ENCODE assay signal across 8 cellular contexts in genomic region chr19:53158119-53158656, GRCh38. TPM values are rescaled to one million over a fixed set of nuclear protein-coding genes. Genes with fewer than 3 reads are reported as not detected.
A peak's percentile ranks its signal among the peaks of the same experiment; 100 is the strongest.
DNase-seq lines count a peak whose midpoint lies in the region; ATAC-seq, FAIRE-seq and TF ChIP-seq lines count a peak whose summit lies in the region.

No MANE protein-coding gene starts in this region.

- 5% methylated on average over 21 of the region's 41 CpGs for WGBS in mammary epithelial cell (ENCODE audit: low coverage, missing lambda C conversion rate)
- WGBS in small intestine, 3 donors = 1 to 6% (median 1%) methylated on average over 41 of the region's 41 CpGs

- in situ Hi-C loops in mammary epithelial cell (cut with MboI; ENCODE audit: low sequenced_read_pairs in 2 of 2) = no loop called here

- BruUV-seq in mammary epithelial cell (replicated peaks; lab: Mats Ljungman, UMichigan) = no TSS peak

- H4K20me1 ChIP-seq in SU-DHL-6 (ENCODE audit: low read depth, low read length) (no peaks in the 10 kb centered on the region), mammary epithelial cell (ENCODE audit: insufficient read depth, low read length) (no peaks in the 10 kb centered on the region)

- no peak overlapping the region for H2AFZ ChIP-seq in SU-DHL-6 (ENCODE audit: low read depth, low read length, severe bottlenecking)
- peak overlapping the region; percentile 88 for H2AFZ ChIP-seq in mammary epithelial cell (ENCODE audit: low read depth, low read length)

- H3K36me3 ChIP-seq in SU-DHL-6 (ENCODE audit: low read length) (peaks cover 5% of the 10 kb centered on the region; the same call in 1 of the 2 replicates), mammary epithelial cell (ENCODE audit: insufficient read depth, low read length) (no peaks in the 10 kb centered on the region), small intestine (ENCODE audit: control insufficient read depth in 2 of 2, insufficient read depth in 2 of 2, low read length in 2 of 2) (peaks cover 0 to 3% of the 10 kb centered on the region in 2 donors)

- H3K4me1 ChIP-seq in mammary epithelial cell (ENCODE audit: insufficient read depth, low read length) (no peaks in the 10 kb centered on the region), small intestine (ENCODE audit: control insufficient read depth in 2 of 2, insufficient read depth in 1 of 2, low read depth in 1 of 2, low read length in 1 of 2) (peaks cover 0 to 7% of the 10 kb centered on the region in 2 donors)

- no peaks in the 10 kb centered on the region for H3F3A ChIP-seq in SU-DHL-6 (ENCODE audit: insufficient read depth)

- H3K9me3 ChIP-seq in SU-DHL-6 (ENCODE audit: insufficient read depth, low read length) (peaks cover under 1% of the 10 kb centered on the region; the same call in 1 of the 2 replicates), mammary epithelial cell (replicated peaks; ENCODE audit: insufficient read depth, low read length) (peaks cover 17% of the 10 kb centered on the region), small intestine (ENCODE audit: control insufficient read depth, low read depth) (peaks cover 1% of the 10 kb centered on the region)

- TF ChIP-seq CTCF in GM10266 (IDR thresholded peaks at IDR 0.05; ENCODE audit: control insufficient read depth, insufficient read depth, low read depth, missing control alignments) (no peak), SU-DHL-6 (IDR thresholded peaks at IDR 0.05; ENCODE audit: insufficient read depth, low read length, poor library complexity, severe bottlenecking) (no peak), mammary epithelial cell (conservative IDR thresholded peaks at IDR 0.05 in 1 of 2, IDR thresholded peaks at IDR 0.05 in 1 of 2; ENCODE audit: extremely low read depth in 1 of 2, insufficient read depth in 1 of 2, low read depth in 1 of 2, low read length in 2 of 2) (no peak)

- H3K9ac ChIP-seq in SU-DHL-6 (ENCODE audit: low read length) (peak overlapping the region; percentile 74), mammary epithelial cell (ENCODE audit: insufficient read depth, low read length) (no peak overlapping the region)

- intact Hi-C loops in mammary epithelial cell (cut with micrococcal nuclease) = no loop called here

- dilution Hi-C loops in mammary epithelial cell (cut with HindIII; ENCODE audit: low sequenced_read_pairs) = no loop called here

- H3K79me2 ChIP-seq in SU-DHL-6 (ENCODE audit: insufficient read depth, low read length) (peaks cover 21% of the 10 kb centered on the region), mammary epithelial cell (ENCODE audit: insufficient read depth, low read length) (no peaks in the 10 kb centered on the region)

- peak overlapping the region; percentile 26; the same call in 1 of the 2 replicates for H3K27ac ChIP-seq in SU-DHL-6 (ENCODE audit: low read depth, low read length)
- no peak overlapping the region for H3K27ac ChIP-seq in mammary epithelial cell (ENCODE audit: insufficient read depth, low read depth, low read length)
- peak overlapping the region in 1 of 2 donors; percentile 47 for H3K27ac ChIP-seq in small intestine (ENCODE audit: low read depth in 1 of 2, low read length in 1 of 2)

- no peak for FAIRE-seq in small intestine (lab: Jason Lieb, UNC)

- H3K4me3 ChIP-seq in SU-DHL-6 (ENCODE audit: insufficient read depth, low read length, poor library complexity, severe bottlenecking) (peak overlapping the region; percentile 65), mammary epithelial cell (replicated peaks in 1 of 3; ENCODE audit: insufficient read depth in 1 of 3, low read depth in 2 of 3, low read length in 3 of 3) (peak overlapping the region; percentile 58 to 64 (median 62)), small intestine (ENCODE audit: low read depth in 1 of 2, low read length in 2 of 2) (peak overlapping the region; percentile 52 to 77)

- CTCF ChIA-PET in mammary epithelial cell (lab: Charles Lee; ENCODE audit: low non-redundant PET) = no interaction called here

- no peaks in the 10 kb centered on the region for H3K9me2 ChIP-seq in SU-DHL-6 (replicated peaks; ENCODE audit: insufficient read depth, low read length)

- ATAC-seq in HG03139 (IDR thresholded peaks at IDR 0.05; ENCODE audit: unreplicated experiment) (no peak), GM21381 (IDR thresholded peaks at IDR 0.05; ENCODE audit: unreplicated experiment) (no peak)

- H3K27me3 ChIP-seq in SU-DHL-6 (ENCODE audit: low read length) (no peaks in the 10 kb centered on the region), mammary epithelial cell (ENCODE audit: insufficient read depth, low read length) (no peaks in the 10 kb centered on the region), small intestine (ENCODE audit: control insufficient read depth in 2 of 2, insufficient read depth in 2 of 2, low read length in 2 of 2) (peaks cover 0 to 2% of the 10 kb centered on the region in 2 donors)

- H3K4me2 ChIP-seq in SU-DHL-6 (ENCODE audit: low read depth, low read length, poor library complexity, severe bottlenecking) = peak overlapping the region; percentile 67
- peak overlapping the region; percentile 89 for H3K4me2 ChIP-seq in mammary epithelial cell (ENCODE audit: insufficient read depth, low read depth, low read length)

- DNase-seq in GM10266 (ENCODE audit: extremely low spot score) = peak; percentile 16
- DNase-seq in mammary epithelial cell = peak; percentile 38
- peak; percentile 33 for DNase-seq in iris pigment epithelial cell (ENCODE audit: low read depth)
- DNase-seq in small intestine = peak; percentile 12
- no peak for DNase-seq in NCI-H446 treated with DMSO at 0.1 percent for 48 hours (lab: John Stamatoyannopoulos, UW)

RNA-seq across cellular contexts. Expression of gene ZNF347, which starts 0.7 kb away (rescaled TPM):
- 1 to 10 TPM; 5.7 to 7.5 TPM for total RNA-seq in mammary epithelial cell
- polyA plus RNA-seq in mammary epithelial cell = 3.0 TPM
- polyA minus RNA-seq in mammary epithelial cell = 5.4 TPM
- polyA plus RNA-seq in small intestine = 1 to 10 TPM in 2 of 3 donors, under 1 TPM in 1; 0.81 to 2.6 (median 1.1) TPM

RNA-seq across cellular contexts. Expression of gene ZNF415, which starts 25.5 kb away (rescaled TPM):
- total RNA-seq in mammary epithelial cell = 10 to 100 TPM in 1 of 2 donors, 1 to 10 TPM in 1; 2.0 to 10.2 TPM
- polyA plus RNA-seq in mammary epithelial cell (1.3 TPM), small intestine (1 to 10 TPM in 2 of 3 donors, under 1 TPM in 1; 0.81 to 4.0 (median 2.5) TPM)
- 4.2 TPM for polyA minus RNA-seq in mammary epithelial cell

RNA-seq across cellular contexts. Expression of gene ZNF665, which starts 35.0 kb away (rescaled TPM):
- 1 to 10 TPM; 2.3 to 4.5 TPM for total RNA-seq in mammary epithelial cell
- 1.3 TPM for polyA plus RNA-seq in mammary epithelial cell
- not detected for polyA minus RNA-seq in mammary epithelial cell
- 1 to 10 TPM in 2 of 3 donors, not detected in 1; 1.1 to 2.7 TPM for polyA plus RNA-seq in small intestine

RNA-seq across cellular contexts. Expression of gene ZNF160, which starts 55.0 kb away (rescaled TPM):
- total RNA-seq in mammary epithelial cell = 10 to 100 TPM; 23.4 to 33.0 TPM
- 10.1 TPM for polyA plus RNA-seq in mammary epithelial cell
- polyA minus RNA-seq in mammary epithelial cell = 18.6 TPM
- polyA plus RNA-seq in small intestine = 1 to 10 TPM; 4.6 to 9.0 (median 8.7) TPM
